In genomic region chr19:43339243-43339930, GRCh38 we compare ENCODE assay signal across 3 cellular contexts. TPM values are rescaled to one million over a fixed set of nuclear protein-coding genes. Genes with fewer than 3 reads are reported as not detected.
"Had no signal": no experiment of that assay in that cellular context is flagged by ENCODE, and none has a peak within 500 bp of the region (broad histone marks: within the 10 kb centered on the region; RNA-seq: fewer than 3 reads in every experiment).

No MANE protein-coding gene starts in this region.

RNA-seq across cellular contexts. Expression of gene CD177, which starts 14.1 kb away (rescaled TPM):
- total RNA-seq: naive thymus-derived CD4-positive, alpha-beta T cell; vagina had no signal
- polyA plus RNA-seq: hepatocyte; naive thymus-derived CD4-positive, alpha-beta T cell had no signal
